1 cellular context compared by ENCODE assay signal in genomic region chr3:112774293-112774926, GRCh38.
A peak's percentile ranks its signal among the peaks of the same experiment; 100 is the strongest.
TF ChIP-seq lines count a peak whose summit lies in the region.

No MANE protein-coding gene starts in this region.

TF ChIP-seq in IMR-90, 13 proteins besides CTCF, POLR2A, EP300 and RAD21 (continued from another document):
- TF ChIP-seq MAFK (IDR thresholded peaks at IDR 0.05; ENCODE audit: low read depth, low read length) = peak; percentile 57
- no peak for TF ChIP-seq CHD1 (IDR thresholded peaks at IDR 0.05; ENCODE audit: low read depth, low read length)
- peak; percentile 92 for TF ChIP-seq FOS (IDR thresholded peaks at IDR 0.05; ENCODE audit: low read depth, low read length)
- TF ChIP-seq RFX5 (IDR thresholded peaks at IDR 0.05; ENCODE audit: low read depth, low read length) = no peak
- TF ChIP-seq NFE2L2 (IDR thresholded peaks at IDR 0.05; ENCODE audit: low read depth, low read length) = peak; percentile 26; the same call in 1 of the 2 replicates
- TF ChIP-seq RCOR1 (IDR thresholded peaks at IDR 0.05; ENCODE audit: insufficient replicate concordance, low read length) = no peak
